9 cellular contexts compared by ENCODE assay signal in genomic region chr2:66440011-66440542, GRCh38. TPM values are rescaled to one million over a fixed set of nuclear protein-coding genes. Genes with fewer than 3 reads are reported as not detected.
DNase-seq lines count a peak whose midpoint lies in the region; ATAC-seq and TF ChIP-seq lines count a peak whose summit lies in the region.
"Had no signal": no experiment of that assay in that cellular context is flagged by ENCODE, and none has a peak within 500 bp of the region (broad histone marks: within the 10 kb centered on the region; RNA-seq: fewer than 3 reads in every experiment).

No MANE protein-coding gene starts in this region.

- H3K4me3 Mint-ChIP-seq in neural crest cell, result peak overlapping the region; percentile 96
- H3K4me3 Mint-ChIP-seq: CD4-positive, alpha-beta T cell had no signal

- H4K20me1 ChIP-seq in fibroblast of lung (ENCODE audit: control insufficient read depth, extremely low read depth, insufficient read depth, low read length), result no peaks in the 10 kb centered on the region

- H3K27ac Mint-ChIP-seq in neural crest cell (ENCODE audit: unreplicated experiment), result peak overlapping the region; percentile 97
- H3K27ac Mint-ChIP-seq: CD4-positive, alpha-beta T cell had no signal

- peaks cover 99% of the 10 kb centered on the region for H3K27me3 Mint-ChIP-seq in neural crest cell (ENCODE audit: low read depth)

- no peaks in the 10 kb centered on the region for H3K27me3 ChIP-seq in fibroblast of lung (ENCODE audit: control insufficient read depth, insufficient read depth, low read length)

- no peaks in the 10 kb centered on the region for H3K9me3 ChIP-seq in fibroblast of lung (ENCODE audit: control insufficient read depth, insufficient read depth, low read depth, low read length)

- H3K9me3 Mint-ChIP-seq in neural crest cell, result no peaks in the 10 kb centered on the region
- H3K9me3 Mint-ChIP-seq: CD4-positive, alpha-beta T cell had no signal

- ATAC-seq in GM21825 (IDR thresholded peaks at IDR 0.05; ENCODE audit: unreplicated experiment) (no peak), GM21390 (IDR thresholded peaks at IDR 0.05; ENCODE audit: unreplicated experiment) (no peak), GM18873 (IDR thresholded peaks at IDR 0.05; ENCODE audit: low FRiP score, unreplicated experiment) (no peak)

- H3K79me2 ChIP-seq in fibroblast of lung (ENCODE audit: control insufficient read depth, insufficient read depth, low read length), result peaks cover 100% of the 10 kb centered on the region

- peaks cover 33% of the 10 kb centered on the region for H3K36me3 Mint-ChIP-seq in neural crest cell (ENCODE audit: low read depth)

- H2AFZ ChIP-seq in fibroblast of lung (ENCODE audit: low read length), result no peak overlapping the region

- peak overlapping the region; percentile 67 to 100 (median 87) for H3K4me3 ChIP-seq in fibroblast of lung (replicated peaks in 1 of 4; ENCODE audit: control extremely low read depth in 1 of 4, insufficient read depth in 1 of 4, low read depth in 3 of 4, low read length in 4 of 4)

- peaks cover 12% of the 10 kb centered on the region for H3K36me3 ChIP-seq in fibroblast of lung (ENCODE audit: control insufficient read depth, insufficient read depth, low read length)

- TF ChIP-seq CTCF in fibroblast of lung (conservative IDR thresholded peaks at IDR 0.05 in 1 of 2, IDR thresholded peaks at IDR 0.05 in 1 of 2; ENCODE audit: low read depth in 1 of 2, low read length in 2 of 2) (no peak), neural crest cell (conservative IDR thresholded peaks at IDR 0.05) (no peak)

- H3K9ac ChIP-seq in fibroblast of lung (ENCODE audit: insufficient read depth, low read length), result peak overlapping the region; percentile 84

- DNase-seq in A172 (ENCODE audit: low spot score) (peak; percentile 41), NCI-H2227 treated with DMSO at 0.1 percent for 48 hours (lab: John Stamatoyannopoulos, UW) (peak; percentile 44), fibroblast of lung (ENCODE audit: low read depth in 2 of 2) (peak in 1 of 2 donors; percentile 70), neural crest cell (ENCODE audit: low read depth, low spot score) (no peak), NCI-H446 treated with DMSO at 0.1 percent for 48 hours (lab: John Stamatoyannopoulos, UW) (no peak)
- DNase-seq: CD4-positive, alpha-beta T cell had no signal

- peak overlapping the region; percentile 95 for H3K4me2 ChIP-seq in fibroblast of lung (ENCODE audit: extremely low read depth, insufficient read depth, low read length)

- H3K27ac ChIP-seq in fibroblast of lung (ENCODE audit: insufficient read depth, low read length), result peak overlapping the region; percentile 93

- H3K4me1 Mint-ChIP-seq in neural crest cell, result peaks cover 57% of the 10 kb centered on the region

- H3K4me1 ChIP-seq in fibroblast of lung (ENCODE audit: control insufficient read depth, extremely low read depth, insufficient read depth, low read length), result no peaks in the 10 kb centered on the region

RNA-seq across cellular contexts. Expression of gene MEIS1, which starts 5.2 kb away (rescaled TPM):
- total RNA-seq in A172 (2014; rRNA removed; shearing (Covaris generic)), result 29.0 and 30.1 TPM in 2 replicates
- total RNA-seq in fibroblast of lung, result 119 and 139 TPM in 2 replicates
- polyA plus RNA-seq in fibroblast of lung, result 48.3 and 51.6 TPM in 2 replicates
- 43.2 and 44.1 TPM in 2 replicates for polyA plus RNA-seq in fibroblast of lung (2012)
- 62.6 and 69.9 TPM in 2 replicates for polyA minus RNA-seq in fibroblast of lung (ENCODE audit: low replicate concordance)
- total RNA-seq in neural crest cell, result 101 and 107 TPM in 2 replicates
- total RNA-seq: CD4-positive, alpha-beta T cell had no signal

Comparison
In these comparisons a context has a peak if more than half of its experiments do, and no peak if none do; other contexts are left out.
1. DNase-seq: peak in A172 (single experiment) and NCI-H2227 treated with DMSO at 0.1 percent for 48 hours (single experiment); none in neural crest cell (single experiment) and NCI-H446 treated with DMSO at 0.1 percent for 48 hours (single experiment).